8 cellular contexts compared by ENCODE assay signal in the genomic region with DNA sequence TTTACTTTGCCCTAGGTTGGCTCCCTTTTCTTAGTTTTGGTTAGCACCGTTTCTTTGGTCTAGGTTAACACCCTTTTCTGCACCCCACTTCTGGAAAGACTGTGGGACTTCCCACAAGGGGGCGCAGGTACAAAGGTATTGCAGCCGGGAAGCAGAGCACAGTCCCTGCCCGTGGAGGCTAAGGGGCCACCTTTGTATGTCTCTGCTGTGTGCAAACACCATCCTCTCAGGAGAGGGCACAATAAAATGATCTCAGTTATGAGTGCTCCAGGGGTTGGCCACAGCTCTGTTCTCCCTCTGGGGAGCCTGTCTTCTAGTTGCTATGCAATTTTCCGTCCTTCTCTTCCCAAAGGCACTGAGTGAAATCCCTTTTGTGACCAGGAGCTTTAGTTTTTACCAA.
A peak's percentile ranks its signal among the peaks of the same experiment; 100 is the strongest.
DNase-seq lines count a peak whose midpoint lies in the region; ATAC-seq and TF ChIP-seq lines count a peak whose summit lies in the region.

No MANE protein-coding gene starts in this region.

- peak; percentile 31 for TF ChIP-seq CTCF in foreskin fibroblast (IDR thresholded peaks at IDR 0.05; ENCODE audit: low read depth, low read length)

- DNase-seq in activated CD4-positive, CD25-positive, alpha-beta regulatory T cell treated with anti-CD3 and anti-CD28 coated beads, Interleukin-2, amount 50 U/mL, for 16 hours (ENCODE audit: low read depth, low spot score): peak; percentile 0
- no peak for DNase-seq in activated CD4-positive, CD25-positive, alpha-beta regulatory T cell (lab: John Stamatoyannopoulos, UW)
- DNase-seq in NCI-H2227 (lab: John Stamatoyannopoulos, UW; ENCODE audit: unreplicated experiment) (peak; percentile 62), foreskin fibroblast (no peak), MV-4-11 (lab: John Stamatoyannopoulos, UW) (no peak)
- peak in 2 of 3 experiments; percentile 3 to 6 for DNase-seq in activated CD8-positive, alpha-beta memory T cell treated with anti-CD3 and anti-CD28 coated beads for 48 hours (ENCODE audit: low read depth in 2 of 3, low spot score in 2 of 3)
- DNase-seq in stimulated activated CD4-positive, alpha-beta T cell treated with anti-CD3 and anti-CD28 coated beads, Interleukin-15, amount 100 ng/mL, for 48 hours (ENCODE audit: low read depth in 2 of 2): peak; percentile 9 to 22

- no peak for ATAC-seq in GM19395 (IDR thresholded peaks at IDR 0.05; ENCODE audit: unreplicated experiment)

- H3K4me3 ChIP-seq in foreskin fibroblast (ENCODE audit: low read depth in 1 of 2, low read length in 2 of 2): no peak overlapping the region

Comparison
In these comparisons a context has a peak if more than half of its experiments do, and no peak if none do; other contexts are left out.
1. DNase-seq: peak in activated CD4-positive, CD25-positive, alpha-beta regulatory T cell treated with anti-CD3 and anti-CD28 coated beads, Interleukin-2, amount 50 U/mL, for 16 hours (single experiment), NCI-H2227 (single experiment), activated CD8-positive, alpha-beta memory T cell treated with anti-CD3 and anti-CD28 coated beads for 48 hours (2 of 3) and stimulated activated CD4-positive, alpha-beta T cell treated with anti-CD3 and anti-CD28 coated beads, Interleukin-15, amount 100 ng/mL, for 48 hours (2 of 2); none in activated CD4-positive, CD25-positive, alpha-beta regulatory T cell (0 of 4), foreskin fibroblast (0 of 2) and MV-4-11 (single experiment).